Comparison of ENCODE assay signal across 4 cellular contexts in the genomic region with DNA sequence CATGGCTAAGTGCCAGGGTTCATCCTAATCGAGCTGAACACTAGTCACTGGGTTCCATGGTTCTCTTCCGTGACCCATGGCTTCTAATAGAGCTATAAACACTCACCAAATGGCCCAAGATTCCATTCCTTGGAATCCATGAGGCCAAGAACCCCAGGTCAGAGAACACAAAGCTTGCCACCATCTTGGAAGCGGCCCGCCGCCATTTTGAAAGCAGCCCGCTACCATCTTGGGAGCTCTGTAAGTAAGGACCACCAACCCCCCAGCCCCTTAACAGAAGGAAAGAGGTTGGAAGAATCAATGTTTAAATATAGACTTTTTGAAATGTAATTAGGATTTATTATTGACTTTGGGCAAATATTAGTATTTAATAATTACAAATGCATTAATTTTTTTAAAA. TPM values are rescaled to one million over a fixed set of nuclear protein-coding genes. Genes with fewer than 3 reads are reported as not detected.
"Had no signal": no experiment of that assay in that cellular context is flagged by ENCODE, and none has a peak within 500 bp of the region (broad histone marks: within the 10 kb centered on the region; RNA-seq: fewer than 3 reads in every experiment).

No MANE protein-coding gene starts in this region.

RNA-seq across cellular contexts. Expression of gene OR6C3, which starts 4.7 kb away (rescaled TPM):
- total RNA-seq: GM23248, H9, HT-29, IMR-90 had no signal
- polyA plus RNA-seq: GM23248, IMR-90 had no signal

RNA-seq across cellular contexts. Expression of gene OR6C1, which starts 11.7 kb away (rescaled TPM):
- total RNA-seq: GM23248, H9, HT-29, IMR-90 had no signal
- polyA plus RNA-seq: GM23248, IMR-90 had no signal

RNA-seq across cellular contexts. Expression of gene OR6C6, which starts 29.4 kb away (rescaled TPM):
- total RNA-seq: GM23248, H9, HT-29, IMR-90 had no signal
- polyA plus RNA-seq: GM23248, IMR-90 had no signal

RNA-seq across cellular contexts. Expression of gene OR6C75, which starts 37.0 kb away (rescaled TPM):
- total RNA-seq: GM23248, H9, HT-29, IMR-90 had no signal
- polyA plus RNA-seq: GM23248, IMR-90 had no signal
